In the genomic region with DNA sequence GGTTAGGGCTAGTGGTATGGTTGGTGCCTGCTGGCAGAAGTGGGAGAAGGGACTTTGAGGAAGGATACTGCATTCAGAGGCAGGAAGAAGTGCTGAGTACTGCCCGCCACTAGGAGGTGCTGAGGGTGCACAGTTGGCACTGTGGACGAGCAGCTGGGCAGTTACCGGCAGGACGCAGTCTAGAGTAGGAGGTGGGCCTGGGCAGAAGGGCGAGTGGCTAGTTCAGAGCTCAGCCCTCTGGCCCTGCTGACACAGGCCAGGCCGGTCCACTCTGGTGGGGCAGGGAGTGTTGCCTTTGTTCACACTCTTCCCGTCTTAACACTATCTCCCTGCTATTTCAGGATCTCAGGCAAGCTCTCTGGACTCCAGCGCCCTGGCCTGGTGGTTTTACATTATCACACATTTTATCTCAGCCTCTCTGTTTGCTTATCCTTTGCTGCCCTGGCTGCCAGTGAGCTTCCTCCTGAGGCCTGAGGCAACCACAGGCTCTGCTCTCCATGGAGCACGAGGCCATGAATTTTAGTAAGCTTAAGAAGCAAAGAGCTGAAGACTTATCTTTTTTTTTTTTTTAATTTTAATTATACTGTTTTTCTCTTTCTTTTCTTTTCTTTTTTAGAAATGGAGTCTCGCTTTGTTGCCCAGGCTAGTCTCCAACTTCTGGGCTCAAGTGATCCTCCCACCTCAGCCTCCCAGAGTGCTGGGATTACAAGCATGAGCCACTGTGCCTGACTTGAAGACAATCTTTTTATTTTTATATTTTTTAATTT, we compare ENCODE assay signal across 9 cellular contexts. TPM values are rescaled to one million over a fixed set of nuclear protein-coding genes. Genes with fewer than 3 reads are reported as not detected.
DNase-seq lines count a peak whose midpoint lies in the region; ATAC-seq, FAIRE-seq and TF ChIP-seq lines count a peak whose summit lies in the region.
"Had no signal": no experiment of that assay in that cellular context is flagged by ENCODE, and none has a peak within 500 bp of the region (broad histone marks: within the 10 kb centered on the region; RNA-seq: fewer than 3 reads in every experiment).

No MANE protein-coding gene starts in this region.

- DNase-seq in activated T-cell treated with anti-CD3 and anti-CD28 coated beads for 1 hour (ENCODE audit: low read depth) (peak; percentile 5), activated T-cell treated with anti-CD3 and anti-CD28 coated beads for 4 hours (no peak), NCI-H2081 (lab: John Stamatoyannopoulos, UW) (peak; percentile 60 to 69), UCSD-AML1 (lab: John Stamatoyannopoulos, UW; ENCODE audit: unreplicated experiment) (peak; percentile 84), cerebellum (ENCODE audit: low spot score) (peak; percentile 74), kidney (peak; percentile 87), smooth muscle cell of the brain vasculature (ENCODE audit: low read depth, low spot score) (peak; percentile 40)

- H3K9ac ChIP-seq in kidney (ENCODE audit: low read length in 2 of 2) = no peak overlapping the region

- FAIRE-seq in kidney (lab: Jason Lieb, UNC) = no peak

- no peak overlapping the region for H3K4me3 ChIP-seq in kidney (ENCODE audit: low read length in 2 of 2)
- H3K4me3 ChIP-seq: skin epidermis had no signal

- intact Hi-C loops in kidney (cut with DNase I) = no loop called here

- peaks cover 10 to 23% of the 10 kb centered on the region in 2 donors for H3K36me3 ChIP-seq in kidney (ENCODE audit: control insufficient read depth in 1 of 2, insufficient read depth in 2 of 2, low read length in 2 of 2)

- H3K9me3 ChIP-seq in kidney (ENCODE audit: control insufficient read depth in 1 of 2, low read length in 2 of 2) = no peaks in the 10 kb centered on the region

- ATAC-seq in GM19395 (IDR thresholded peaks at IDR 0.05; ENCODE audit: unreplicated experiment) = no peak

- peaks cover 4 to 6% of the 10 kb centered on the region in 2 donors for H3K4me1 ChIP-seq in kidney (ENCODE audit: control insufficient read depth in 1 of 2, insufficient read depth in 1 of 2, low read depth in 1 of 2, low read length in 2 of 2)

- peak; percentile 91 for TF ChIP-seq CTCF in kidney (IDR thresholded peaks at IDR 0.05; ENCODE audit: borderline replicate concordance, extremely low read depth, insufficient read depth)

- H3K27ac ChIP-seq in kidney (ENCODE audit: low read depth in 2 of 2, low read length in 2 of 2) = peak overlapping the region in 1 of 2 donors; percentile 56

RNA-seq across cellular contexts. Expression of a gene that starts 26.9 kb away (rescaled TPM):
- 7.8 TPM for total RNA-seq in cerebellum
- 25.4 TPM for total RNA-seq in kidney
- polyA plus RNA-seq in kidney (ENCODE audit: insufficient read depth, low read depth, low replicate concordance) = 26.8 TPM

RNA-seq across cellular contexts. Expression of a gene that starts 27.1 kb away (rescaled TPM):
- total RNA-seq in cerebellum (67.2 TPM), kidney (92.8 TPM)
- 37.3 TPM for polyA plus RNA-seq in kidney (ENCODE audit: insufficient read depth, low read depth, low replicate concordance)

RNA-seq across cellular contexts. Expression of a gene that starts 31.5 kb away (rescaled TPM):
- total RNA-seq in cerebellum = 64.1 TPM
- 44.7 TPM for total RNA-seq in kidney
- polyA plus RNA-seq in kidney (ENCODE audit: insufficient read depth, low read depth, low replicate concordance) = 11.9 TPM
